1 cellular context compared by ENCODE assay signal in the genomic region with DNA sequence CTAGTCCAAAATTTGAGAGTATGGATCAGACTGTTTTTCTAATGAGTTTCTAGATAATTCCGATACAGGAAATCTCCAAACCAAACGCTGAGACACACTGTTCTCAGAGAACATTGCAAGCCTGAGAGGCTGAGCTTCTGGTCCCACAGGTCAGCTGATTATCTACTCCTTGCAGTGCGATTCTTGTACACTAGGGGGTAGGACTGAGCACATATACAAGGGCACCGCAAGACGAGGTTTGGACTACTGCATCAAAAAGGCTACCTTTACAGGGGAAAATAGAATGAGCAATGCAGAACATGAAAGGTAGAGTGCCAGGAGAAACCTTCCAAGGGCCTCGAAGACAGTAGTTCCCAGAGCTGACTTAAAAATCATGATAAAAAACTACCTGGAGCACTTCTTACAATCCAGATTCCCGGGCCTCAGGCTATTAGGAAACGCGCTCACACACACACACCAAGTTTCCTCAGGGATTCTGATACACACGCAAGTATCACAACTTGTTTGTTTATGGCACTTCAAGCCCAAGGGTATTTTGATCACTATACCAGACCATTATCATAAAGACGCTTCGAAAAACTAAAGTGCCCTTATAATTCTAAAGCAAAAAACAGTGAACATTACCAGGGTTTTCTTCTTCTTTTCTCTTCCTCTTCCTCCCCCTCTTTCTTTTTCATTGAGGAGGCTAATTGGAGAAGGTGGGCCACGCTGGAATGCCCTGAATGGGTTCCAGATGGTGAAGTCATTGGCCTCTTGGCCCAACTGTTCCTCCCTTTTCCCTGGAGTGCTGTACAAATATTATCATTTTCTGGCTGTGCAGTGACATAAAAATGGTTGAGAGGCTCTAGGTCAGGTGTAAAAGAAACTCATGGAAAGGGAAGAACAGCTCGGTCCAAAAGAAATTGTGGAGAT.
TF ChIP-seq lines count a peak whose summit lies in the region.

No MANE protein-coding gene starts in this region.

TF ChIP-seq in GM23338, 12 proteins besides CTCF, POLR2A, EP300 and RAD21 (continued from another document):
- TF ChIP-seq, protein P1, sequence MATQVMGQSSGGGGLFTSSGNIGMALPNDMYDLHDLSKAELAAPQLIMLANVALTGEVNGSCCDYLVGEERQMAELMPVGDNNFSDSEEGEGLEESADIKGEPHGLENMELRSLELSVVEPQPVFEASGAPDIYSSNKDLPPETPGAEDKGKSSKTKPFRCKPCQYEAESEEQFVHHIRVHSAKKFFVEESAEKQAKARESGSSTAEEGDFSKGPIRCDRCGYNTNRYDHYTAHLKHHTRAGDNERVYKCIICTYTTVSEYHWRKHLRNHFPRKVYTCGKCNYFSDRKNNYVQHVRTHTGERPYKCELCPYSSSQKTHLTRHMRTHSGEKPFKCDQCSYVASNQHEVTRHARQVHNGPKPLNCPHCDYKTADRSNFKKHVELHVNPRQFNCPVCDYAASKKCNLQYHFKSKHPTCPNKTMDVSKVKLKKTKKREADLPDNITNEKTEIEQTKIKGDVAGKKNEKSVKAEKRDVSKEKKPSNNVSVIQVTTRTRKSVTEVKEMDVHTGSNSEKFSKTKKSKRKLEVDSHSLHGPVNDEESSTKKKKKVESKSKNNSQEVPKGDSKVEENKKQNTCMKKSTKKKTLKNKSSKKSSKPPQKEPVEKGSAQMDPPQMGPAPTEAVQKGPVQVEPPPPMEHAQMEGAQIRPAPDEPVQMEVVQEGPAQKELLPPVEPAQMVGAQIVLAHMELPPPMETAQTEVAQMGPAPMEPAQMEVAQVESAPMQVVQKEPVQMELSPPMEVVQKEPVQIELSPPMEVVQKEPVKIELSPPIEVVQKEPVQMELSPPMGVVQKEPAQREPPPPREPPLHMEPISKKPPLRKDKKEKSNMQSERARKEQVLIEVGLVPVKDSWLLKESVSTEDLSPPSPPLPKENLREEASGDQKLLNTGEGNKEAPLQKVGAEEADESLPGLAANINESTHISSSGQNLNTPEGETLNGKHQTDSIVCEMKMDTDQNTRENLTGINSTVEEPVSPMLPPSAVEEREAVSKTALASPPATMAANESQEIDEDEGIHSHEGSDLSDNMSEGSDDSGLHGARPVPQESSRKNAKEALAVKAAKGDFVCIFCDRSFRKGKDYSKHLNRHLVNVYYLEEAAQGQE (IDR thresholded peaks at IDR 0.05; ENCODE audit: unreplicated experiment), result no peak
- TF ChIP-seq EZH2 (IDR thresholded peaks at IDR 0.05; ENCODE audit: low read depth, unreplicated experiment) (no peak), ZNF331 (CRISPR knock-in tag; IDR thresholded peaks at IDR 0.05; ENCODE audit: low read depth) (no peak), CREB1 (CRISPR knock-in tag; IDR thresholded peaks at IDR 0.05; ENCODE audit: low read depth) (no peak), STAT1 (IDR thresholded peaks at IDR 0.05; ENCODE audit: unreplicated experiment) (no peak), ZNF114 (CRISPR knock-in tag; IDR thresholded peaks at IDR 0.05) (no peak), JUNB (IDR thresholded peaks at IDR 0.05; ENCODE audit: unreplicated experiment) (no peak), EZH2phosphoT487 (IDR thresholded peaks at IDR 0.05; ENCODE audit: unreplicated experiment) (no peak), POLR2AphosphoS5 (IDR thresholded peaks at IDR 0.05; ENCODE audit: low read depth) (no peak)
- TF ChIP-seq, protein P2, sequence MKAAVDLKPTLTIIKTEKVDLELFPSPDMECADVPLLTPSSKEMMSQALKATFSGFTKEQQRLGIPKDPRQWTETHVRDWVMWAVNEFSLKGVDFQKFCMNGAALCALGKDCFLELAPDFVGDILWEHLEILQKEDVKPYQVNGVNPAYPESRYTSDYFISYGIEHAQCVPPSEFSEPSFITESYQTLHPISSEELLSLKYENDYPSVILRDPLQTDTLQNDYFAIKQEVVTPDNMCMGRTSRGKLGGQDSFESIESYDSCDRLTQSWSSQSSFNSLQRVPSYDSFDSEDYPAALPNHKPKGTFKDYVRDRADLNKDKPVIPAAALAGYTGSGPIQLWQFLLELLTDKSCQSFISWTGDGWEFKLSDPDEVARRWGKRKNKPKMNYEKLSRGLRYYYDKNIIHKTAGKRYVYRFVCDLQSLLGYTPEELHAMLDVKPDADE (IDR thresholded peaks at IDR 0.05), result no peak
- TF ChIP-seq, protein P3, sequence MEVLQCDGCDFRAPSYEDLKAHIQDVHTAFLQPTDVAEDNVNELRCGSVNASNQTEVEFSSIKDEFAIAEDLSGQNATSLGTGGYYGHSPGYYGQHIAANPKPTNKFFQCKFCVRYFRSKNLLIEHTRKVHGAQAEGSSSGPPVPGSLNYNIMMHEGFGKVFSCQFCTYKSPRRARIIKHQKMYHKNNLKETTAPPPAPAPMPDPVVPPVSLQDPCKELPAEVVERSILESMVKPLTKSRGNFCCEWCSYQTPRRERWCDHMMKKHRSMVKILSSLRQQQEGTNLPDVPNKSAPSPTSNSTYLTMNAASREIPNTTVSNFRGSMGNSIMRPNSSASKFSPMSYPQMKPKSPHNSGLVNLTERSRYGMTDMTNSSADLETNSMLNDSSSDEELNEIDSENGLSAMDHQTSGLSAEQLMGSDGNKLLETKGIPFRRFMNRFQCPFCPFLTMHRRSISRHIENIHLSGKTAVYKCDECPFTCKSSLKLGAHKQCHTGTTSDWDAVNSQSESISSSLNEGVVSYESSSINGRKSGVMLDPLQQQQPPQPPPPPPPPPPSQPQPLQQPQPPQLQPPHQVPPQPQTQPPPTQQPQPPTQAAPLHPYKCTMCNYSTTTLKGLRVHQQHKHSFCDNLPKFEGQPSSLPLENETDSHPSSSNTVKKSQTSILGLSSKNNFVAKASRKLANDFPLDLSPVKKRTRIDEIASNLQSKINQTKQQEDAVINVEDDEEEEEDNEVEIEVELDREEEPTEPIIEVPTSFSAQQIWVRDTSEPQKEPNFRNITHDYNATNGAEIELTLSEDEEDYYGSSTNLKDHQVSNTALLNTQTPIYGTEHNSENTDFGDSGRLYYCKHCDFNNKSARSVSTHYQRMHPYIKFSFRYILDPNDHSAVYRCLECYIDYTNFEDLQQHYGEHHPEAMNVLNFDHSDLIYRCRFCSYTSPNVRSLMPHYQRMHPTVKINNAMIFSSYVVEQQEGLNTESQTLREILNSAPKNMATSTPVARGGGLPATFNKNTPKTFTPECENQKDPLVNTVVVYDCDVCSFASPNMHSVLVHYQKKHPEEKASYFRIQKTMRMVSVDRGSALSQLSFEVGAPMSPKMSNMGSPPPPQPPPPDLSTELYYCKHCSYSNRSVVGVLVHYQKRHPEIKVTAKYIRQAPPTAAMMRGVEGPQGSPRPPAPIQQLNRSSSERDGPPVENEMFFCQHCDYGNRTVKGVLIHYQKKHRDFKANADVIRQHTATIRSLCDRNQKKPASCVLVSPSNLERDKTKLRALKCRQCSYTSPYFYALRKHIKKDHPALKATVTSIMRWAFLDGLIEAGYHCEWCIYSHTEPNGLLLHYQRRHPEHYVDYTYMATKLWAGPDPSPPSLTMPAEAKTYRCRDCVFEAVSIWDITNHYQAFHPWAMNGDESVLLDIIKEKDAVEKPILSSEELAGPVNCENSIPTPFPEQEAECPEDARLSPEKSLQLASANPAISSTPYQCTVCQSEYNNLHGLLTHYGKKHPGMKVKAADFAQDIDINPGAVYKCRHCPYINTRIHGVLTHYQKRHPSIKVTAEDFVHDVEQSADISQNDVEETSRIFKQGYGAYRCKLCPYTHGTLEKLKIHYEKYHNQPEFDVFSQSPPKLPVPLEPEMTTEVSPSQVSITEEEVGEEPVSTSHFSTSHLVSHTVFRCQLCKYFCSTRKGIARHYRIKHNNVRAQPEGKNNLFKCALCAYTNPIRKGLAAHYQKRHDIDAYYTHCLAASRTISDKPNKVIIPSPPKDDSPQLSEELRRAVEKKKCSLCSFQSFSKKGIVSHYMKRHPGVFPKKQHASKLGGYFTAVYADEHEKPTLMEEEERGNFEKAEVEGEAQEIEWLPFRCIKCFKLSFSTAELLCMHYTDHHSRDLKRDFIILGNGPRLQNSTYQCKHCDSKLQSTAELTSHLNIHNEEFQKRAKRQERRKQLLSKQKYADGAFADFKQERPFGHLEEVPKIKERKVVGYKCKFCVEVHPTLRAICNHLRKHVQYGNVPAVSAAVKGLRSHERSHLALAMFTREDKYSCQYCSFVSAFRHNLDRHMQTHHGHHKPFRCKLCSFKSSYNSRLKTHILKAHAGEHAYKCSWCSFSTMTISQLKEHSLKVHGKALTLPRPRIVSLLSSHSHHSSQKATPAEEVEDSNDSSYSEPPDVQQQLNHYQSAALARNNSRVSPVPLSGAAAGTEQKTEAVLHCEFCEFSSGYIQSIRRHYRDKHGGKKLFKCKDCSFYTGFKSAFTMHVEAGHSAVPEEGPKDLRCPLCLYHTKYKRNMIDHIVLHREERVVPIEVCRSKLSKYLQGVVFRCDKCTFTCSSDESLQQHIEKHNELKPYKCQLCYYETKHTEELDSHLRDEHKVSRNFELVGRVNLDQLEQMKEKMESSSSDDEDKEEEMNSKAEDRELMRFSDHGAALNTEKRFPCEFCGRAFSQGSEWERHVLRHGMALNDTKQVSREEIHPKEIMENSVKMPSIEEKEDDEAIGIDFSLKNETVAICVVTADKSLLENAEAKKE (CRISPR knock-in tag; IDR thresholded peaks at IDR 0.05), result no peak
TF ChIP-seq in GM23338: peak in this region for 0.
